In genomic region chr4:14529653-14530052, GRCh38 we compare ENCODE assay signal across 1 cellular context.
TF ChIP-seq lines count a peak whose summit lies in the region.

No MANE protein-coding gene starts in this region.

TF ChIP-seq in GM23338, 12 proteins besides CTCF, POLR2A, EP300 and RAD21 (continued from another document):
- no peak for TF ChIP-seq POLR2AphosphoS5 (IDR thresholded peaks at IDR 0.05; ENCODE audit: low read depth)
- TF ChIP-seq ZNF331 (CRISPR knock-in tag; IDR thresholded peaks at IDR 0.05; ENCODE audit: low read depth) = no peak
- no peak for TF ChIP-seq ETS1 (IDR thresholded peaks at IDR 0.05)
